8 cellular contexts compared by ENCODE assay signal in the genomic region with DNA sequence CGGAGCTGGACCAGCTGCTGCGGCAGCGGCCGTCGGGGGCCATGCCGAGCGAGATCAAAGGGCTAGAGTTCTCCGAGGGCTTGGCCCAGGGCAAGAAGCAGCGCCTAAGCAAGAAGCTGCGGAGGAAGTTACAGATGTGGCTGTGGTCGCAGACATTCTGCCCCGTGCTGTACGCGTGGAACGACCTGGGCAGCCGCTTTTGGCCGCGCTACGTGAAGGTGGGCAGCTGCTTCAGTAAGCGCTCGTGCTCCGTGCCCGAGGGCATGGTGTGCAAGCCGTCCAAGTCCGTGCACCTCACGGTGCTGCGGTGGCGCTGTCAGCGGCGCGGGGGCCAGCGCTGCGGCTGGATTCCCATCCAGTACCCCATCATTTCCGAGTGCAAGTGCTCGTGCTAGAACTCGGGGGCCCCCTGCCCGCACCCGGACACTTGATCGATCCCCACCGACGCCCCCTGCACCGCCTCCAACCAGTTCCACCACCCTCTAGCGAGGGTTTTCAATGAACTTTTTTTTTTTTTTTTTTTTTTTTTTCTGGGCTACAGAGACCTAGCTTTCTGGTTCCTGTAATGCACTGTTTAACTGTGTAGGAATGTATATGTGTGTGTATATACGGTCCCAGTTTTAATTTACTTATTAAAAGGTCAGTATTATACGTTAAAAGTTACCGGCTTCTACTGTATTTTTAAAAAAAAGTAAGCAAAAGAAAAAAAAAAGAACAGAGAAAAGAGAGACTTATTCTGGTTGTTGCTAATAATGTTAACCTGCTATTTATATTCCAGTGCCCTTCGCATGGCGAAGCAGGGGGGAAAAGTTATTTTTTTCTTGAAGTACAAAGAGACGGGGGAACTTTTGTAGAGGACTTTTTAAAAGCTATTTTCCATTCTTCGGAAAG. TPM values are rescaled to one million over a fixed set of nuclear protein-coding genes. Genes with fewer than 3 reads are reported as not detected.
DNase-seq lines count a peak whose midpoint lies in the region; ATAC-seq and TF ChIP-seq lines count a peak whose summit lies in the region.

No MANE protein-coding gene starts in this region.

- no peak overlapping the region for H3K4ac ChIP-seq in neuronal stem cell (ENCODE audit: low read length)

- H3K4me1 ChIP-seq in CD8-positive, alpha-beta T cell (ENCODE audit: insufficient read depth, low read length), result peaks cover 28% of the 10 kb centered on the region
- H3K4me1 ChIP-seq in HUES6 (ENCODE audit: control insufficient read depth, insufficient read depth, low read length), result peaks cover 19% of the 10 kb centered on the region
- peaks cover 9 to 11% of the 10 kb centered on the region in 2 donors for H3K4me1 ChIP-seq in neuronal stem cell (ENCODE audit: control insufficient read depth in 2 of 2, insufficient read depth in 1 of 2, low read depth in 1 of 2, low read length in 2 of 2)

- no peaks in the 10 kb centered on the region for H3K9me3 Mint-ChIP-seq in CD8-positive, alpha-beta T cell

- CTCF ChIA-PET in CD8-positive, alpha-beta T cell (lab: Charles Lee), result interaction anchor here (0.6 to 4.8 kb wide), 10 partner anchors 10 to 187 kb away, joined by 3 to 63 read pairs (median 8); no protein-coding TSS in a partner anchor

- H2BK12ac ChIP-seq in neuronal stem cell (ENCODE audit: low read length), result peak overlapping the region; percentile 95

- peaks cover 3% of the 10 kb centered on the region for H3K79me1 ChIP-seq in neuronal stem cell (ENCODE audit: low read depth, low read length)

- peak overlapping the region; percentile 66 for H3K27ac ChIP-seq in CD8-positive, alpha-beta T cell (ENCODE audit: low read depth, low read length)
- H3K27ac ChIP-seq in HUES6 (ENCODE audit: low read depth, low read length) (no peak overlapping the region), neuronal stem cell (replicated peaks; ENCODE audit: low read length) (peak overlapping the region; percentile 87)

- peak overlapping the region; percentile 51 for H2BK15ac ChIP-seq in neuronal stem cell (ENCODE audit: low read length)

- H3K27ac Mint-ChIP-seq in CD8-positive, alpha-beta T cell, result peak overlapping the region; percentile 81

- H3K27me3 ChIP-seq in CD8-positive, alpha-beta T cell (ENCODE audit: insufficient read depth, low read length), result no peaks in the 10 kb centered on the region
- H3K27me3 ChIP-seq in HUES6 (ENCODE audit: control insufficient read depth, insufficient read depth, low read length), result peaks cover 85% of the 10 kb centered on the region
- peaks cover 0 to 80% (median 3%) of the 10 kb centered on the region in 3 experiments for H3K27me3 ChIP-seq in neuronal stem cell (ENCODE audit: control insufficient read depth in 3 of 3, insufficient read depth in 3 of 3, low read depth in 1 of 3, low read length in 3 of 3)

- H3K36me3 ChIP-seq in CD8-positive, alpha-beta T cell (ENCODE audit: insufficient read depth, low read length), result no peaks in the 10 kb centered on the region
- H3K36me3 ChIP-seq in HUES6 (ENCODE audit: control insufficient read depth, insufficient read depth, low read length) (no peaks in the 10 kb centered on the region), neuronal stem cell (replicated peaks in 1 of 2; ENCODE audit: control insufficient read depth in 2 of 2, insufficient read depth in 2 of 2, low read length in 2 of 2) (no peaks in the 10 kb centered on the region)

- no peak for TF ChIP-seq CTCF in CD8-positive, alpha-beta T cell (IDR thresholded peaks at IDR 0.05)
- no peak for TF ChIP-seq CTCF in epithelial cell of esophagus (IDR thresholded peaks at IDR 0.05; ENCODE audit: insufficient read depth, low read depth, low read length, missing control alignments)

- H3K4me1 Mint-ChIP-seq in CD8-positive, alpha-beta T cell (ENCODE audit: low read depth), result peaks cover 40% of the 10 kb centered on the region

- H3K4me3 Mint-ChIP-seq in CD8-positive, alpha-beta T cell, result peak overlapping the region; percentile 86

- H3K23ac ChIP-seq in neuronal stem cell (ENCODE audit: low read depth, low read length, poor library complexity), result peak overlapping the region; percentile 77

- H3K36me3 Mint-ChIP-seq in CD8-positive, alpha-beta T cell, result no peaks in the 10 kb centered on the region

- WGBS in neuronal stem cell (ENCODE audit: extremely low coverage in 2 of 2, insufficient read length in 2 of 2, insufficient replicate concordance in 1 of 2), 2 donors, result no CpG with 5 or more reads among the region's 50 CpGs

- H2AK5ac ChIP-seq in neuronal stem cell (ENCODE audit: low read depth, low read length), result peak overlapping the region; percentile 37

- no peak for ATAC-seq in CD8-positive, alpha-beta T cell
- ATAC-seq in GM19351 (IDR thresholded peaks at IDR 0.05; ENCODE audit: unreplicated experiment), result no peak

- H4K91ac ChIP-seq in neuronal stem cell (ENCODE audit: low read depth, low read length, poor library complexity), result no peak overlapping the region

- intact Hi-C loops in CD8-positive, alpha-beta T cell (cut with DNase I, micrococcal nuclease), result loop anchor here (1.0 to 10.0 kb wide), 6 partner anchors 40 to 1740 kb away; partner anchors contain the start of genes C17orf67 (in 2 of the 2), DGKE (in 2 of the 2) and SCPEP1 (in 1 of the 2)

- H3K18ac ChIP-seq in neuronal stem cell (ENCODE audit: low read length), result peak overlapping the region; percentile 94

- peak overlapping the region; percentile 89 for H2BK120ac ChIP-seq in neuronal stem cell (ENCODE audit: low read depth, low read length)

- peak overlapping the region; percentile 97 for H2AFZ ChIP-seq in neuronal stem cell (ENCODE audit: low read length)

- H2BK5ac ChIP-seq in neuronal stem cell (ENCODE audit: low read length), result peak overlapping the region; percentile 85

- peak overlapping the region; percentile 87 for H3K4me2 ChIP-seq in neuronal stem cell (ENCODE audit: insufficient read depth, low read length, poor library complexity, severe bottlenecking)

- H3K4me3 ChIP-seq in CD8-positive, alpha-beta T cell (ENCODE audit: low read depth, low read length), result peak overlapping the region; percentile 83
- peak overlapping the region; percentile 90 for H3K4me3 ChIP-seq in HUES6 (ENCODE audit: low read depth, low read length)
- H3K4me3 ChIP-seq in epithelial cell of esophagus (ENCODE audit: low read length), result peak overlapping the region; percentile 3
- peak overlapping the region; percentile 32 to 87 for H3K4me3 ChIP-seq in neuronal stem cell (ENCODE audit: low read length in 2 of 2)

- H3K9ac ChIP-seq in HUES6 (ENCODE audit: low read length), result peak overlapping the region; percentile 50
- H3K9ac ChIP-seq in neuronal stem cell (ENCODE audit: low read depth, low read length, poor library complexity), result peak overlapping the region; percentile 88

- H3K14ac ChIP-seq in neuronal stem cell (ENCODE audit: low read length), result peak overlapping the region; percentile 86

- peak in 4 of 7 experiments; percentile 21 to 70 (median 30) for DNase-seq in CD8-positive, alpha-beta T cell
- peak; percentile 47 for DNase-seq in activated CD4-positive, CD25-positive, alpha-beta regulatory T cell treated with anti-CD3 and anti-CD28 coated beads, Interleukin-2, amount 50 U/mL, for 72 hours
- DNase-seq in epithelial cell of esophagus (ENCODE audit: low read depth), result peak; percentile 39
- DNase-seq in neuronal stem cell (ENCODE audit: low spot score), result peak; percentile 48
- DNase-seq in ureter (ENCODE audit: low spot score), result no peak
- DNase-seq in retina, result no peak

- POLR2A ChIA-PET in CD8-positive, alpha-beta T cell (lab: Charles Lee), result interaction anchor here (0.6 to 3.3 kb wide), 8 partner anchors 8 to 502 kb away, joined by 3 to 46 read pairs (median 3); partner anchors contain the start of genes C17orf67 and DGKE

- H3K27me3 Mint-ChIP-seq in CD8-positive, alpha-beta T cell (ENCODE audit: low read depth), result peaks cover 26% of the 10 kb centered on the region

- H3K9me3 ChIP-seq in CD8-positive, alpha-beta T cell (ENCODE audit: low read length), result no peaks in the 10 kb centered on the region
- H3K9me3 ChIP-seq in HUES6 (ENCODE audit: control insufficient read depth, insufficient read depth, low read depth, low read length) (no peaks in the 10 kb centered on the region), neuronal stem cell (replicated peaks in 1 of 2; ENCODE audit: control insufficient read depth in 2 of 2, insufficient read depth in 1 of 2, low read depth in 1 of 2, low read length in 2 of 2) (no peaks in the 10 kb centered on the region)

- no peak overlapping the region for H4K8ac ChIP-seq in neuronal stem cell (ENCODE audit: low read depth, low read length)

RNA-seq across cellular contexts. Expression of gene NOG, which starts 1.3 kb away (rescaled TPM):
- total RNA-seq in CD8-positive, alpha-beta T cell, result 1 to 10 TPM; 6.6 to 6.8 TPM
- 4.6 TPM for polyA plus RNA-seq in neuronal stem cell (2013, experiment 1 of 2)
- 4.7 TPM for polyA plus RNA-seq in neuronal stem cell (2013, experiment 2 of 2)
- 0.60 TPM for total RNA-seq in ureter

Comparison
In these comparisons a context has a peak if more than half of its experiments do, and no peak if none do; other contexts are left out.
1. DNase-seq: peak in CD8-positive, alpha-beta T cell (4 of 7), activated CD4-positive, CD25-positive, alpha-beta regulatory T cell treated with anti-CD3 and anti-CD28 coated beads, Interleukin-2, amount 50 U/mL, for 72 hours (single experiment), epithelial cell of esophagus (single experiment) and neuronal stem cell (single experiment); none in ureter (single experiment) and retina (single experiment).
2. H3K4me3 ChIP-seq: peak in every context shown above with its lines; median percentile 90 in HUES6; 83 in CD8-positive, alpha-beta T cell; 60 in neuronal stem cell; 3 in epithelial cell of esophagus.